ENCODE assay signal across 1 cellular context in genomic region chr17:76557368-76558209, GRCh38.
TF ChIP-seq lines count a peak whose summit lies in the region.

No MANE protein-coding gene starts in this region.

TF ChIP-seq in IMR-90, 13 proteins besides CTCF, POLR2A, EP300 and RAD21 (continued from another document):
- TF ChIP-seq FOS (IDR thresholded peaks at IDR 0.05; ENCODE audit: low read depth, low read length) (no peak), RFX5 (IDR thresholded peaks at IDR 0.05; ENCODE audit: low read depth, low read length) (no peak), BHLHE40 (IDR thresholded peaks at IDR 0.05; ENCODE audit: low read depth, low read length) (no peak), CEBPB (IDR thresholded peaks at IDR 0.05; ENCODE audit: low read depth, low read length) (no peak), ELK1 (IDR thresholded peaks at IDR 0.05; ENCODE audit: borderline replicate concordance, low read depth, low read length) (no peak), USF2 (IDR thresholded peaks at IDR 0.05; ENCODE audit: low read depth, low read length) (peak; percentile 48; the same call in 1 of the 2 replicates), MAFK (IDR thresholded peaks at IDR 0.05; ENCODE audit: low read depth, low read length) (no peak), MAZ (IDR thresholded peaks at IDR 0.05; ENCODE audit: borderline replicate concordance, low read depth, low read length) (peak; percentile 94), RCOR1 (IDR thresholded peaks at IDR 0.05; ENCODE audit: insufficient replicate concordance, low read length) (no peak)
